10 cellular contexts compared by ENCODE assay signal in genomic region chr16:89359296-89360147, GRCh38.
DNase-seq lines count a peak whose midpoint lies in the region; ATAC-seq, FAIRE-seq and TF ChIP-seq lines count a peak whose summit lies in the region.
"Had no signal": no experiment of that assay in that cellular context is flagged by ENCODE, and none has a peak within 500 bp of the region (broad histone marks: within the 10 kb centered on the region; RNA-seq: fewer than 3 reads in every experiment).

No MANE protein-coding gene starts in this region.

- no peak for TF ChIP-seq EP300 in H1 (IDR thresholded peaks at IDR 0.05; ENCODE audit: borderline replicate concordance in 1 of 2, low read depth in 2 of 2, low read length in 2 of 2)

- H3K4me3 ChIP-seq in H1 (ENCODE audit: extremely low read depth in 1 of 4, insufficient read depth in 2 of 4, low read depth in 3 of 4, low read length in 4 of 4) (no peak overlapping the region), skeletal muscle satellite cell (ENCODE audit: low read length) (no peak overlapping the region)
- H3K4me3 ChIP-seq: SJSA1 had no signal

- peaks cover 47% of the 10 kb centered on the region in 2 experiments for H4K20me1 ChIP-seq in H1 (replicated peaks in 1 of 2; ENCODE audit: control insufficient read depth in 1 of 2, insufficient read depth in 2 of 2, low read length in 2 of 2)

- H2BK15ac ChIP-seq in H1 (ENCODE audit: low read length): no peak overlapping the region

- CTCF ChIA-PET in activated CD4-positive, alpha-beta T cell treated with anti-CD3 and anti-CD28 coated beads for 36 hours (lab: Charles Lee): interaction anchor here (1.1 to 1.4 kb wide), 2 partner anchors 14 to 77 kb away, joined by 3 to 4 read pairs; no protein-coding TSS in a partner anchor
- CTCF ChIA-PET in RWPE1 (lab: Yijun Ruan, JAX) (interaction anchor here (0.6 to 0.7 kb wide), 2 partner anchors 49 to 135 kb away, joined by 3 to 4 read pairs; no protein-coding TSS in a partner anchor), H1 (lab: Charles Lee; ENCODE audit: partially characterized antibody) (interaction anchor here (0.8 to 2.1 kb wide), 4 partner anchors 11 to 66 kb away, joined by 3 to 6 read pairs (median 4); no protein-coding TSS in a partner anchor)

- no peak for TF ChIP-seq RAD21 in H1 (IDR thresholded peaks at IDR 0.05 in 1 of 2, conservative IDR thresholded peaks at IDR 0.05 in 1 of 2; ENCODE audit: low read depth in 2 of 2, low read length in 2 of 2)

- H2AK5ac ChIP-seq in H1 (ENCODE audit: low read depth, low read length): no peak overlapping the region

- ATAC-seq in activated CD4-positive, alpha-beta T cell treated with anti-CD3 and anti-CD28 coated beads for 36 hours: no peak
- ATAC-seq in HG02642 (IDR thresholded peaks at IDR 0.05; ENCODE audit: poor library complexity, unreplicated experiment): no peak

- peaks cover 45% of the 10 kb centered on the region for H3K36me3 Mint-ChIP-seq in activated CD4-positive, alpha-beta T cell treated with anti-CD3 and anti-CD28 coated beads for 36 hours (ENCODE audit: low read depth)

- no peak overlapping the region for H3K56ac ChIP-seq in H1 (replicated peaks; ENCODE audit: insufficient read length, low read depth, low read length)

- H4K5ac ChIP-seq in H1 (ENCODE audit: insufficient read length, low read depth, low read length): no peak overlapping the region

- no peaks in the 10 kb centered on the region for H3K23me2 ChIP-seq in H1 (ENCODE audit: low read depth, low read length)

- no peak overlapping the region for H2BK20ac ChIP-seq in H1 (ENCODE audit: low read length)

- H3K23ac ChIP-seq in H1 (ENCODE audit: insufficient read length): no peak overlapping the region

- peaks cover 25% of the 10 kb centered on the region for H3K79me1 ChIP-seq in H1 (ENCODE audit: low read depth, low read length)

- H3K36me3 ChIP-seq in H1 (ENCODE audit: control insufficient read depth in 2 of 4, insufficient read depth in 4 of 4, low read length in 3 of 4) (no peaks in the 10 kb centered on the region), skeletal muscle satellite cell (ENCODE audit: insufficient read depth, low read length) (peaks cover 3% of the 10 kb centered on the region)

- no peak for FAIRE-seq in H1 (lab: Jason Lieb, UNC)
- FAIRE-seq: A204.1 had no signal

- no peak overlapping the region for H2BK12ac ChIP-seq in H1 (ENCODE audit: low read depth, low read length)

- TF ChIP-seq CTCF in RWPE1 (conservative IDR thresholded peaks at IDR 0.05; ENCODE audit: low read depth) (no peak), H1 (IDR thresholded peaks at IDR 0.05; ENCODE audit: control extremely low read depth in 1 of 3, insufficient read depth in 1 of 3, low read depth in 1 of 3, low read length in 3 of 3) (no peak)

- H3K9me3 Mint-ChIP-seq in activated CD4-positive, alpha-beta T cell treated with anti-CD3 and anti-CD28 coated beads for 36 hours (ENCODE audit: low read depth): no peaks in the 10 kb centered on the region

- H3K4me2 ChIP-seq in H1 (ENCODE audit: insufficient read depth in 1 of 2, low read depth in 2 of 2, low read length in 2 of 2) (no peak overlapping the region), skeletal muscle satellite cell (ENCODE audit: low read length) (peak overlapping the region; percentile 1)

- H3K9ac ChIP-seq in H1 (replicated peaks in 1 of 4; ENCODE audit: extremely low read depth in 1 of 4, low read depth in 3 of 4, low read length in 3 of 4): no peak overlapping the region
- H3K9ac ChIP-seq in skeletal muscle satellite cell (ENCODE audit: low read depth, low read length): no peak overlapping the region

- POLR2A ChIA-PET in activated CD4-positive, alpha-beta T cell treated with anti-CD3 and anti-CD28 coated beads for 36 hours (lab: Charles Lee): interaction anchor here (0.7 to 1.5 kb wide), 3 partner anchors 9 to 118 kb away, joined by 3 to 4 read pairs (median 3); no protein-coding TSS in a partner anchor
- POLR2A ChIA-PET in RWPE1 (lab: Yijun Ruan, JAX; ENCODE audit: low non-redundant PET): no interaction called here
- POLR2A ChIA-PET in H1 (lab: Charles Lee; ENCODE audit: partially characterized antibody): interaction anchor here (1.0 kb wide), 1 partner anchor 51 kb away, joined by 3 read pairs; no protein-coding TSS in a partner anchor

- H3K27me3 Mint-ChIP-seq in activated CD4-positive, alpha-beta T cell treated with anti-CD3 and anti-CD28 coated beads for 36 hours: no peaks in the 10 kb centered on the region

- H2AFZ ChIP-seq in H1 (ENCODE audit: low read length): no peak overlapping the region

- no peak overlapping the region for H4K8ac ChIP-seq in H1 (ENCODE audit: extremely low read depth, insufficient read depth, low read length)

- 92% methylated on average over 18 of the region's 18 CpGs; no CpG with 5 or more reads in 1 of the 2 experiments for WGBS in H1 (ENCODE audit: extremely low coverage in 1 of 2, insufficient coverage in 1 of 2, insufficient read length in 1 of 2, insufficient replicate concordance in 2 of 2, low coverage in 1 of 2, low lambda C conversion rate in 2 of 2, missing lambda C conversion rate in 1 of 2), 2 experiments

- peaks cover 17 to 40% (median 24%) of the 10 kb centered on the region in 4 experiments for H3K4me1 ChIP-seq in H1 (replicated peaks in 1 of 4; ENCODE audit: control insufficient read depth in 3 of 4, insufficient read depth in 4 of 4, low read length in 3 of 4)
- H3K4me1 ChIP-seq in skeletal muscle satellite cell (ENCODE audit: control insufficient read depth, insufficient read depth, low read length): peaks cover 45% of the 10 kb centered on the region

- H3K27ac ChIP-seq in RWPE1 (peak overlapping the region; percentile 53), H1 (ENCODE audit: low read depth, low read length) (0 out of 2 replicates have a peak overlapping the region, but pooled peaks have one; percentile 11)
- H3K27ac ChIP-seq: SJSA1 had no signal

- H2BK5ac ChIP-seq in H1 (ENCODE audit: low read depth, low read length): no peak overlapping the region

- H3K4ac ChIP-seq in H1 (replicated peaks; ENCODE audit: insufficient read length, low read depth, low read length): no peak overlapping the region

- no peak overlapping the region for H4K91ac ChIP-seq in H1 (replicated peaks; ENCODE audit: insufficient read length, low read length)

- peak overlapping the region; percentile 32 for H3K4me3 Mint-ChIP-seq in activated CD4-positive, alpha-beta T cell treated with anti-CD3 and anti-CD28 coated beads for 36 hours

- peaks cover 94% of the 10 kb centered on the region for H3K4me1 Mint-ChIP-seq in activated CD4-positive, alpha-beta T cell treated with anti-CD3 and anti-CD28 coated beads for 36 hours

- H3K27ac Mint-ChIP-seq in activated CD4-positive, alpha-beta T cell treated with anti-CD3 and anti-CD28 coated beads for 36 hours: peak overlapping the region; percentile 91

- no peak for DNase-seq in activated CD4-positive, alpha-beta T cell treated with anti-CD3 and anti-CD28 coated beads for 36 hours
- no peak for DNase-seq in activated CD4-positive, alpha-beta T cell treated with anti-CD3 and anti-CD28 coated beads, Interleukin-2, amount 50 U/mL, for 1 hour
- DNase-seq in RWPE1 (ENCODE audit: low spot score) (no peak), H1 (ENCODE audit: low read depth in 1 of 2, low spot score in 2 of 2) (no peak), medulla oblongata (ENCODE audit: extremely low spot score) (no peak)
- no peak for DNase-seq in stimulated activated CD8-positive, alpha-beta memory T cell treated with anti-CD3 and anti-CD28 coated beads, Interleukin-4, amount 100 ng/mL, for 48 hours

- H3K18ac ChIP-seq in H1 (ENCODE audit: extremely low read depth, low read length): no peak overlapping the region

- H3K27me3 ChIP-seq in H1 (replicated peaks in 1 of 4; ENCODE audit: control insufficient read depth in 3 of 4, extremely low read depth in 1 of 4, insufficient read depth in 3 of 4, low read length in 3 of 4): no peaks in the 10 kb centered on the region
- no peaks in the 10 kb centered on the region for H3K27me3 ChIP-seq in skeletal muscle satellite cell (ENCODE audit: control insufficient read depth, insufficient read depth, low read length)
- H3K27me3 ChIP-seq: SJSA1 had no signal

- intact Hi-C loops in activated CD4-positive, alpha-beta T cell treated with anti-CD3 and anti-CD28 coated beads for 36 hours (cut with DNase I, micrococcal nuclease): loop anchor here (1.0 to 5.0 kb wide), 4 partner anchors 26 to 58 kb away; no protein-coding TSS in a partner anchor

- H3K14ac ChIP-seq in H1 (ENCODE audit: insufficient read length): no peak overlapping the region

- H2BK120ac ChIP-seq in H1 (replicated peaks; ENCODE audit: low read depth, low read length): no peak overlapping the region

- H3K9me3 ChIP-seq in H1 (ENCODE audit: insufficient read depth in 2 of 2, low read depth in 1 of 2, low read length in 1 of 2) (no peaks in the 10 kb centered on the region), skeletal muscle satellite cell (replicated peaks; ENCODE audit: low read length) (no peaks in the 10 kb centered on the region)
- H3K9me3 ChIP-seq: SJSA1 had no signal

- no peak for TF ChIP-seq POLR2A in H1 (IDR thresholded peaks at IDR 0.05; ENCODE audit: control extremely low read depth in 1 of 2, low read depth in 2 of 2, low read length in 2 of 2)

- peaks cover 26 to 96% of the 10 kb centered on the region in 2 experiments for H3K79me2 ChIP-seq in H1 (ENCODE audit: control insufficient read depth in 1 of 2, insufficient read depth in 2 of 2, low read length in 2 of 2)

TF ChIP-seq in H1, 55 proteins besides CTCF, POLR2A, EP300 and RAD21:
- TF ChIP-seq SIRT6 (IDR thresholded peaks at IDR 0.05; ENCODE audit: low read length) (no peak), HDAC2 (IDR thresholded peaks at IDR 0.05; ENCODE audit: borderline replicate concordance in 1 of 2, low read depth in 2 of 2, low read length in 2 of 2) (no peak), E2F6 (IDR thresholded peaks at IDR 0.05) (no peak), ZNF274 (IDR thresholded peaks at IDR 0.05; ENCODE audit: borderline replicate concordance, extremely low read depth, low read length) (no peak), SP2 (IDR thresholded peaks at IDR 0.05; ENCODE audit: low read length) (no peak), PHF8 (conservative IDR thresholded peaks at IDR 0.05; ENCODE audit: low read depth, low read length) (no peak), TAF1 (IDR thresholded peaks at IDR 0.05; ENCODE audit: low read depth, low read length) (no peak), KDM5A (IDR thresholded peaks at IDR 0.05; ENCODE audit: low read length) (no peak), NRF1 (IDR thresholded peaks at IDR 0.05; ENCODE audit: low read depth, low read length) (no peak), MAFK (IDR thresholded peaks at IDR 0.05; ENCODE audit: low read depth, low read length) (no peak), RNF2 (IDR thresholded peaks at IDR 0.05; ENCODE audit: borderline replicate concordance, low read depth, low read length, missing control alignments, poor library complexity, severe bottlenecking) (no peak)
